In genomic region chr12:123054371-123054770, GRCh38 we compare ENCODE assay signal across 24 cellular contexts.
A peak's percentile ranks its signal among the peaks of the same experiment; 100 is the strongest.
DNase-seq lines count a peak whose midpoint lies in the region; ATAC-seq and TF ChIP-seq lines count a peak whose summit lies in the region.
"Had no signal": no experiment of that assay in that cellular context is flagged by ENCODE, and none has a peak within 500 bp of the region (broad histone marks: within the 10 kb centered on the region; RNA-seq: fewer than 3 reads in every experiment).

No MANE protein-coding gene starts in this region.

- H3K27ac ChIP-seq in cingulate gyrus (ENCODE audit: low read depth, low read length) (peak overlapping the region; percentile 8), spleen (no peak overlapping the region), esophagus muscularis mucosa (replicated peaks in 1 of 4) (no peak overlapping the region)
- H3K27ac ChIP-seq: A549; BLaER1 treated with 17β-estradiol and CSF1 and Interleukin-3, amounts not matched to agents 10 nM and 100 nM; GM23248 had no signal

- H3K27me3 ChIP-seq in spleen (replicated peaks in 1 of 7), result no peaks in the 10 kb centered on the region
- no peaks in the 10 kb centered on the region for H3K27me3 ChIP-seq in esophagus muscularis mucosa
- H3K27me3 ChIP-seq: BE2C; BLaER1 treated with 17β-estradiol and CSF1 and Interleukin-3, amounts not matched to agents 10 nM and 100 nM had no signal

- peak; percentile 12 for DNase-seq in NCI-H146 (lab: John Stamatoyannopoulos, UW)
- DNase-seq in NCI-H146 treated with DMSO at 0.1 percent for 48 hours (lab: John Stamatoyannopoulos, UW; ENCODE audit: unreplicated experiment), result no peak
- DNase-seq in NCI-H69 (lab: John Stamatoyannopoulos, UW), result peak; percentile 38
- peak; percentile 10 for DNase-seq in spleen
- no peak for DNase-seq in esophagus muscularis mucosa (ENCODE audit: extremely low spot score)
- no peak for DNase-seq in NCI-H187 treated with DMSO at 0.1 percent for 48 hours (lab: John Stamatoyannopoulos, UW)
- DNase-seq: 8988T; ACHN; AML-193; BE2C; CD4-positive, alpha-beta T cell; CD8-positive, alpha-beta memory T cell; DMS 273 treated with DMSO at 0.1 percent for 48 hours; DMS79; EL; GDM1; GM23248; H7; HCEC 1CT had no signal

- H3K4me1 ChIP-seq in spleen (peaks cover 0 to 24% (median 11%) of the 10 kb centered on the region in 6 donors), esophagus muscularis mucosa (peaks cover 31 to 58% (median 41%) of the 10 kb centered on the region in 4 donors)
- H3K4me1 ChIP-seq: BE2C had no signal

- TF ChIP-seq CTCF in spleen (IDR thresholded peaks at IDR 0.05 in 8 of 11, conservative IDR thresholded peaks at IDR 0.05 in 3 of 11) (no peak), esophagus muscularis mucosa (IDR thresholded peaks at IDR 0.05) (no peak)

- ATAC-seq in HG03139 (IDR thresholded peaks at IDR 0.05; ENCODE audit: unreplicated experiment), result no peak
- ATAC-seq: A549, GM12878 had no signal

- H3K4me3 ChIP-seq in spleen (no peak overlapping the region), esophagus muscularis mucosa (no peak overlapping the region)
- H3K4me3 ChIP-seq: A549; BLaER1 treated with 17β-estradiol and CSF1 and Interleukin-3, amounts not matched to agents 10 nM and 100 nM; GM12878; GM23248 had no signal

- WGBS in spleen, 5 donors, result 83 to 98% (median 88%) methylated on average over 2 of the region's 2 CpGs
- WGBS in esophagus muscularis mucosa, result 84% methylated on average over 2 of the region's 2 CpGs

- H3K9me3 ChIP-seq in spleen (no peaks in the 10 kb centered on the region), esophagus muscularis mucosa (no peaks in the 10 kb centered on the region)
- H3K9me3 ChIP-seq: A549; BE2C; BLaER1 treated with 17β-estradiol and CSF1 and Interleukin-3, amounts not matched to agents 10 nM and 100 nM had no signal

- TF ChIP-seq POLR2A in spleen (IDR thresholded peaks at IDR 0.05), result no peak
- no peak for TF ChIP-seq POLR2A in esophagus muscularis mucosa (IDR thresholded peaks at IDR 0.05; ENCODE audit: low read depth)

- no peak for TF ChIP-seq EP300 in esophagus muscularis mucosa (IDR thresholded peaks at IDR 0.05)

- intact Hi-C loops in spleen (cut with DNase I; ENCODE audit: low total_unique reads), result no loop called here
- intact Hi-C loops in esophagus muscularis mucosa (cut with DNase I), result no loop called here

- H3K36me3 ChIP-seq in spleen (no peaks in the 10 kb centered on the region), esophagus muscularis mucosa (no peaks in the 10 kb centered on the region)
- H3K36me3 ChIP-seq: BE2C had no signal

Comparison
In these comparisons a context has a peak if more than half of its experiments do, and no peak if none do; other contexts are left out.
1. DNase-seq: peak in NCI-H146 (single experiment), NCI-H69 (single experiment) and spleen (single experiment); none in NCI-H146 treated with DMSO at 0.1 percent for 48 hours (single experiment), esophagus muscularis mucosa (single experiment) and NCI-H187 treated with DMSO at 0.1 percent for 48 hours (single experiment).